In the genomic region with DNA sequence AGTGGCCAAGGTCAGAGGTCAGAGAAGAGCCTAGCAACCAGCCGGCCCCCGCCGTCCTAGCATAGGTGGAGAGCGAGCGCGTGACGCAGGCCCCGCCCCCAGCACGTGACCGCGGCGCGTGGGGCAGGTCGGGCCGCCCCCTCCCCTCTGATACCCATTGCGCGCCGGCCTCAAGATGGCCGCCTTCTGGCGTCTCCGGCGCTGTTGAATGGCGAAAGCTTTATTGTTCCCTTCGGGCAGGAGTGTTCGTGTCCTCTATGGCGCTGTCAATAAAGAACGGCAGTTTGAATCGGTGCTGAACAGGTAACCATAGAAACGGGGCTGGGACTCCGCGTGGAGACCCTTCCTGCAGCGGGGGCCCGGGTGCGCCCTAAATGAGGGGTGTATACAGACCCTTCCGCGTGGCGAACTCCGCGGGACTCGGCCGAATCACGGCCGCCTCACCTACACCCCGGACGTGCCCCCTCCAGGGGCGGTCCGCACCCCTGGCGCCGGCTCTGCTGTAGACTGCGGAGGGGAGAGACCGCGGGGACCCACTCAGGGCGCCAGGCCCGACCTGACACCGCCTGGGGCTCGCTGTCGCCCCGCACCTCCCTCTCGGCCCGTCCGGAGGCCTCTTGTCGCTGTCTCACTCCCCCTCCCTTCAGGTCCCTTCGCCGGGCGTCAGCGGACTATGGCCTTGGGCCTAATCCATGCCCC, we compare ENCODE assay signal across 1 cellular context.
TF ChIP-seq lines count a peak whose summit lies in the region.

A gene with protein sequence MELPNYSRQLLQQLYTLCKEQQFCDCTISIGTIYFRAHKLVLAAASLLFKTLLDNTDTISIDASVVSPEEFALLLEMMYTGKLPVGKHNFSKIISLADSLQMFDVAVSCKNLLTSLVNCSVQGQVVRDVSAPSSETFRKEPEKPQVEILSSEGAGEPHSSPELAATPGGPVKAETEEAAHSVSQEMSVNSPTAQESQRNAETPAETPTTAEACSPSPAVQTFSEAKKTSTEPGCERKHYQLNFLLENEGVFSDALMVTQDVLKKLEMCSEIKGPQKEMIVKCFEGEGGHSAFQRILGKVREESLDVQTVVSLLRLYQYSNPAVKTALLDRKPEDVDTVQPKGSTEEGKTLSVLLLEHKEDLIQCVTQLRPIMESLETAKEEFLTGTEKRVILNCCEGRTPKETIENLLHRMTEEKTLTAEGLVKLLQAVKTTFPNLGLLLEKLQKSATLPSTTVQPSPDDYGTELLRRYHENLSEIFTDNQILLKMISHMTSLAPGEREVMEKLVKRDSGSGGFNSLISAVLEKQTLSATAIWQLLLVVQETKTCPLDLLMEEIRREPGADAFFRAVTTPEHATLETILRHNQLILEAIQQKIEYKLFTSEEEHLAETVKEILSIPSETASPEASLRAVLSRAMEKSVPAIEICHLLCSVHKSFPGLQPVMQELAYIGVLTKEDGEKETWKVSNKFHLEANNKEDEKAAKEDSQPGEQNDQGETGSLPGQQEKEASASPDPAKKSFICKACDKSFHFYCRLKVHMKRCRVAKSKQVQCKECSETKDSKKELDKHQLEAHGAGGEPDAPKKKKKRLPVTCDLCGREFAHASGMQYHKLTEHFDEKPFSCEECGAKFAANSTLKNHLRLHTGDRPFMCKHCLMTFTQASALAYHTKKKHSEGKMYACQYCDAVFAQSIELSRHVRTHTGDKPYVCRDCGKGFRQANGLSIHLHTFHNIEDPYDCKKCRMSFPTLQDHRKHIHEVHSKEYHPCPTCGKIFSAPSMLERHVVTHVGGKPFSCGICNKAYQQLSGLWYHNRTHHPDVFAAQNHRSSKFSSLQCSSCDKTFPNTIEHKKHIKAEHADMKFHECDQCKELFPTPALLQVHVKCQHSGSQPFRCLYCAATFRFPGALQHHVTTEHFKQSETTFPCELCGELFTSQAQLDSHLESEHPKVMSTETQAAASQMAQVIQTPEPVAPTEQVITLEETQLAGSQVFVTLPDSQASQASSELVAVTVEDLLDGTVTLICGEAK (plus strand): TSS at position 150 of the 699 bp plus-strand sequence. CDS start 38,098 bp downstream, outside the sequence.

TF ChIP-seq in H1, 55 proteins besides CTCF, POLR2A, EP300 and RAD21 (continues in another document):
- no peak for TF ChIP-seq POLR2AphosphoS5 (IDR thresholded peaks at IDR 0.05; ENCODE audit: low read depth, low read length)
- no peak for TF ChIP-seq SIRT6 (IDR thresholded peaks at IDR 0.05; ENCODE audit: low read length)
- no peak for TF ChIP-seq ZNF274 (IDR thresholded peaks at IDR 0.05; ENCODE audit: borderline replicate concordance, extremely low read depth, low read length)
- TF ChIP-seq SP4 (IDR thresholded peaks at IDR 0.05; ENCODE audit: low read length): peak; percentile 72; the same call in 1 of the 2 replicates
- TF ChIP-seq, protein P1, sequence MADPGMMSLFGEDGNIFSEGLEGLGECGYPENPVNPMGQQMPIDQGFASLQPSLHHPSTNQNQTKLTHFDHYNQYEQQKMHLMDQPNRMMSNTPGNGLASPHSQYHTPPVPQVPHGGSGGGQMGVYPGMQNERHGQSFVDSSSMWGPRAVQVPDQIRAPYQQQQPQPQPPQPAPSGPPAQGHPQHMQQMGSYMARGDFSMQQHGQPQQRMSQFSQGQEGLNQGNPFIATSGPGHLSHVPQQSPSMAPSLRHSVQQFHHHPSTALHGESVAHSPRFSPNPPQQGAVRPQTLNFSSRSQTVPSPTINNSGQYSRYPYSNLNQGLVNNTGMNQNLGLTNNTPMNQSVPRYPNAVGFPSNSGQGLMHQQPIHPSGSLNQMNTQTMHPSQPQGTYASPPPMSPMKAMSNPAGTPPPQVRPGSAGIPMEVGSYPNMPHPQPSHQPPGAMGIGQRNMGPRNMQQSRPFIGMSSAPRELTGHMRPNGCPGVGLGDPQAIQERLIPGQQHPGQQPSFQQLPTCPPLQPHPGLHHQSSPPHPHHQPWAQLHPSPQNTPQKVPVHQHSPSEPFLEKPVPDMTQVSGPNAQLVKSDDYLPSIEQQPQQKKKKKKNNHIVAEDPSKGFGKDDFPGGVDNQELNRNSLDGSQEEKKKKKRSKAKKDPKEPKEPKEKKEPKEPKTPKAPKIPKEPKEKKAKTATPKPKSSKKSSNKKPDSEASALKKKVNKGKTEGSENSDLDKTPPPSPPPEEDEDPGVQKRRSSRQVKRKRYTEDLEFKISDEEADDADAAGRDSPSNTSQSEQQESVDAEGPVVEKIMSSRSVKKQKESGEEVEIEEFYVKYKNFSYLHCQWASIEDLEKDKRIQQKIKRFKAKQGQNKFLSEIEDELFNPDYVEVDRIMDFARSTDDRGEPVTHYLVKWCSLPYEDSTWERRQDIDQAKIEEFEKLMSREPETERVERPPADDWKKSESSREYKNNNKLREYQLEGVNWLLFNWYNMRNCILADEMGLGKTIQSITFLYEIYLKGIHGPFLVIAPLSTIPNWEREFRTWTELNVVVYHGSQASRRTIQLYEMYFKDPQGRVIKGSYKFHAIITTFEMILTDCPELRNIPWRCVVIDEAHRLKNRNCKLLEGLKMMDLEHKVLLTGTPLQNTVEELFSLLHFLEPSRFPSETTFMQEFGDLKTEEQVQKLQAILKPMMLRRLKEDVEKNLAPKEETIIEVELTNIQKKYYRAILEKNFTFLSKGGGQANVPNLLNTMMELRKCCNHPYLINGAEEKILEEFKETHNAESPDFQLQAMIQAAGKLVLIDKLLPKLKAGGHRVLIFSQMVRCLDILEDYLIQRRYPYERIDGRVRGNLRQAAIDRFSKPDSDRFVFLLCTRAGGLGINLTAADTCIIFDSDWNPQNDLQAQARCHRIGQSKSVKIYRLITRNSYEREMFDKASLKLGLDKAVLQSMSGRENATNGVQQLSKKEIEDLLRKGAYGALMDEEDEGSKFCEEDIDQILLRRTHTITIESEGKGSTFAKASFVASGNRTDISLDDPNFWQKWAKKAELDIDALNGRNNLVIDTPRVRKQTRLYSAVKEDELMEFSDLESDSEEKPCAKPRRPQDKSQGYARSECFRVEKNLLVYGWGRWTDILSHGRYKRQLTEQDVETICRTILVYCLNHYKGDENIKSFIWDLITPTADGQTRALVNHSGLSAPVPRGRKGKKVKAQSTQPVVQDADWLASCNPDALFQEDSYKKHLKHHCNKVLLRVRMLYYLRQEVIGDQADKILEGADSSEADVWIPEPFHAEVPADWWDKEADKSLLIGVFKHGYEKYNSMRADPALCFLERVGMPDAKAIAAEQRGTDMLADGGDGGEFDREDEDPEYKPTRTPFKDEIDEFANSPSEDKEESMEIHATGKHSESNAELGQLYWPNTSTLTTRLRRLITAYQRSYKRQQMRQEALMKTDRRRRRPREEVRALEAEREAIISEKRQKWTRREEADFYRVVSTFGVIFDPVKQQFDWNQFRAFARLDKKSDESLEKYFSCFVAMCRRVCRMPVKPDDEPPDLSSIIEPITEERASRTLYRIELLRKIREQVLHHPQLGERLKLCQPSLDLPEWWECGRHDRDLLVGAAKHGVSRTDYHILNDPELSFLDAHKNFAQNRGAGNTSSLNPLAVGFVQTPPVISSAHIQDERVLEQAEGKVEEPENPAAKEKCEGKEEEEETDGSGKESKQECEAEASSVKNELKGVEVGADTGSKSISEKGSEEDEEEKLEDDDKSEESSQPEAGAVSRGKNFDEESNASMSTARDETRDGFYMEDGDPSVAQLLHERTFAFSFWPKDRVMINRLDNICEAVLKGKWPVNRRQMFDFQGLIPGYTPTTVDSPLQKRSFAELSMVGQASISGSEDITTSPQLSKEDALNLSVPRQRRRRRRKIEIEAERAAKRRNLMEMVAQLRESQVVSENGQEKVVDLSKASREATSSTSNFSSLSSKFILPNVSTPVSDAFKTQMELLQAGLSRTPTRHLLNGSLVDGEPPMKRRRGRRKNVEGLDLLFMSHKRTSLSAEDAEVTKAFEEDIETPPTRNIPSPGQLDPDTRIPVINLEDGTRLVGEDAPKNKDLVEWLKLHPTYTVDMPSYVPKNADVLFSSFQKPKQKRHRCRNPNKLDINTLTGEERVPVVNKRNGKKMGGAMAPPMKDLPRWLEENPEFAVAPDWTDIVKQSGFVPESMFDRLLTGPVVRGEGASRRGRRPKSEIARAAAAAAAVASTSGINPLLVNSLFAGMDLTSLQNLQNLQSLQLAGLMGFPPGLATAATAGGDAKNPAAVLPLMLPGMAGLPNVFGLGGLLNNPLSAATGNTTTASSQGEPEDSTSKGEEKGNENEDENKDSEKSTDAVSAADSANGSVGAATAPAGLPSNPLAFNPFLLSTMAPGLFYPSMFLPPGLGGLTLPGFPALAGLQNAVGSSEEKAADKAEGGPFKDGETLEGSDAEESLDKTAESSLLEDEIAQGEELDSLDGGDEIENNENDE (IDR thresholded peaks at IDR 0.05; ENCODE audit: insufficient replicate concordance, low read length): no peak
- peak; percentile 45; the same call in 1 of the 2 replicates for TF ChIP-seq TEAD4 (IDR thresholded peaks at IDR 0.05; ENCODE audit: low read depth, low read length)
- no peak for TF ChIP-seq JUN (IDR thresholded peaks at IDR 0.05; ENCODE audit: low read depth, low read length)
- peak; percentile 85; the same call in 1 of the 2 replicates for TF ChIP-seq RBBP5 (IDR thresholded peaks at IDR 0.05; ENCODE audit: borderline replicate concordance, low read depth, low read length)
- no peak for TF ChIP-seq RNF2 (IDR thresholded peaks at IDR 0.05; ENCODE audit: borderline replicate concordance, low read depth, low read length, missing control alignments, poor library complexity, severe bottlenecking)
- TF ChIP-seq POU5F1 (IDR thresholded peaks at IDR 0.05; ENCODE audit: low read depth, low read length): peak; percentile 59; the same call in 1 of the 2 replicates
- TF ChIP-seq GABPA (IDR thresholded peaks at IDR 0.05; ENCODE audit: borderline replicate concordance, insufficient read depth, low read length): no peak
- TF ChIP-seq TBP (IDR thresholded peaks at IDR 0.05; ENCODE audit: low read depth, low read length): peak; percentile 41; the same call in 1 of the 2 replicates
- peak; percentile 59; the same call in 1 of the 2 replicates for TF ChIP-seq SRF (IDR thresholded peaks at IDR 0.05; ENCODE audit: low read depth, low read length)
- TF ChIP-seq FOSL1 (IDR thresholded peaks at IDR 0.05; ENCODE audit: insufficient read depth, low read depth, low read length): 0 out of 2 replicates have a peak, but pooled peaks have one; percentile 34
- no peak for TF ChIP-seq CTBP2 (IDR thresholded peaks at IDR 0.05; ENCODE audit: borderline replicate concordance, insufficient read depth, insufficient read length, low read length)
- peak; percentile 73; the same call in 1 of the 2 replicates for TF ChIP-seq KDM5A (IDR thresholded peaks at IDR 0.05; ENCODE audit: low read length)
- TF ChIP-seq NANOG (IDR thresholded peaks at IDR 0.05; ENCODE audit: insufficient read depth, low read depth, low read length, poor library complexity, severe bottlenecking): peak; percentile 56
- TF ChIP-seq CREB1 (IDR thresholded peaks at IDR 0.05): peak; percentile 91
- peak; percentile 86 for TF ChIP-seq KDM4A (IDR thresholded peaks at IDR 0.05; ENCODE audit: low read depth, low read length, severe bottlenecking)
- TF ChIP-seq, protein P2, sequence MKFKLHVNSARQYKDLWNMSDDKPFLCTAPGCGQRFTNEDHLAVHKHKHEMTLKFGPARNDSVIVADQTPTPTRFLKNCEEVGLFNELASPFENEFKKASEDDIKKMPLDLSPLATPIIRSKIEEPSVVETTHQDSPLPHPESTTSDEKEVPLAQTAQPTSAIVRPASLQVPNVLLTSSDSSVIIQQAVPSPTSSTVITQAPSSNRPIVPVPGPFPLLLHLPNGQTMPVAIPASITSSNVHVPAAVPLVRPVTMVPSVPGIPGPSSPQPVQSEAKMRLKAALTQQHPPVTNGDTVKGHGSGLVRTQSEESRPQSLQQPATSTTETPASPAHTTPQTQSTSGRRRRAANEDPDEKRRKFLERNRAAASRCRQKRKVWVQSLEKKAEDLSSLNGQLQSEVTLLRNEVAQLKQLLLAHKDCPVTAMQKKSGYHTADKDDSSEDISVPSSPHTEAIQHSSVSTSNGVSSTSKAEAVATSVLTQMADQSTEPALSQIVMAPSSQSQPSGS (IDR thresholded peaks at IDR 0.05; ENCODE audit: low read length): no peak
- peak; percentile 75; the same call in 1 of the 2 replicates for TF ChIP-seq TCF12 (IDR thresholded peaks at IDR 0.05; ENCODE audit: low read depth, low read length)
- TF ChIP-seq SUZ12 (IDR thresholded peaks at IDR 0.05; ENCODE audit: low read length): no peak
- peak; percentile 54; the same call in 1 of the 2 replicates for TF ChIP-seq CHD2 (IDR thresholded peaks at IDR 0.05; ENCODE audit: low read length)
- no peak for TF ChIP-seq BCL11A (IDR thresholded peaks at IDR 0.05; ENCODE audit: low read depth in 2 of 2, low read length in 2 of 2)
- TF ChIP-seq SAP30 (IDR thresholded peaks at IDR 0.05; ENCODE audit: insufficient read depth, insufficient replicate concordance, low read length): peak; percentile 81
- no peak for TF ChIP-seq BRCA1 (IDR thresholded peaks at IDR 0.05; ENCODE audit: low read depth, low read length)
- TF ChIP-seq SIX5 (IDR thresholded peaks at IDR 0.05; ENCODE audit: low read depth, low read length): peak; percentile 32; the same call in 1 of the 2 replicates
- peak; percentile 84 for TF ChIP-seq EGR1 (IDR thresholded peaks at IDR 0.05; ENCODE audit: borderline replicate concordance, low read depth, low read length)
- TF ChIP-seq SIN3A (conservative IDR thresholded peaks at IDR 0.05 in 1 of 2, IDR thresholded peaks at IDR 0.05 in 1 of 2; ENCODE audit: low read depth in 1 of 2, low read length in 2 of 2): peak; percentile 97
- peak; percentile 69 for TF ChIP-seq PHF8 (conservative IDR thresholded peaks at IDR 0.05; ENCODE audit: low read depth, low read length)
- 0 out of 2 replicates have a peak, but pooled peaks have one; percentile 20 for TF ChIP-seq GTF2F1 (IDR thresholded peaks at IDR 0.05; ENCODE audit: borderline replicate concordance, low read depth, low read length)
- no peak for TF ChIP-seq KDM1A (IDR thresholded peaks at IDR 0.05; ENCODE audit: borderline replicate concordance, low read length)
- TF ChIP-seq SP1 (IDR thresholded peaks at IDR 0.05; ENCODE audit: low read depth, low read length): no peak; the same call in none of the 2 replicates
- no peak for TF ChIP-seq EZH2 (IDR thresholded peaks at IDR 0.05; ENCODE audit: low read depth, low read length, severe bottlenecking)
- TF ChIP-seq YY1 (IDR thresholded peaks at IDR 0.05; ENCODE audit: low read depth, low read length): peak; percentile 99
- no peak for TF ChIP-seq MAFK (IDR thresholded peaks at IDR 0.05; ENCODE audit: low read depth, low read length)
- peak; percentile 58 for TF ChIP-seq TAF7 (optimal IDR thresholded peaks at IDR 0.05; ENCODE audit: borderline replicate concordance, low read depth, low read length)
- no peak for TF ChIP-seq RFX5 (IDR thresholded peaks at IDR 0.05; ENCODE audit: borderline replicate concordance, low read depth, low read length)
- peak; percentile 98 for TF ChIP-seq ASH2L (IDR thresholded peaks at IDR 0.05; ENCODE audit: low read length)
- TF ChIP-seq HDAC2 (IDR thresholded peaks at IDR 0.05; ENCODE audit: borderline replicate concordance in 1 of 2, low read depth in 2 of 2, low read length in 2 of 2): 0 out of 4 replicates have a peak, but pooled peaks have one; percentile 62 to 65
- TF ChIP-seq, protein P3, sequence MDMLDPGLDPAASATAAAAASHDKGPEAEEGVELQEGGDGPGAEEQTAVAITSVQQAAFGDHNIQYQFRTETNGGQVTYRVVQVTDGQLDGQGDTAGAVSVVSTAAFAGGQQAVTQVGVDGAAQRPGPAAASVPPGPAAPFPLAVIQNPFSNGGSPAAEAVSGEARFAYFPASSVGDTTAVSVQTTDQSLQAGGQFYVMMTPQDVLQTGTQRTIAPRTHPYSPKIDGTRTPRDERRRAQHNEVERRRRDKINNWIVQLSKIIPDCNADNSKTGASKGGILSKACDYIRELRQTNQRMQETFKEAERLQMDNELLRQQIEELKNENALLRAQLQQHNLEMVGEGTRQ (IDR thresholded peaks at IDR 0.05; ENCODE audit: low read length): peak; percentile 99
- no peak for TF ChIP-seq CHD1 (IDR thresholded peaks at IDR 0.05; ENCODE audit: low read depth, low read length)
- TF ChIP-seq, protein P4, sequence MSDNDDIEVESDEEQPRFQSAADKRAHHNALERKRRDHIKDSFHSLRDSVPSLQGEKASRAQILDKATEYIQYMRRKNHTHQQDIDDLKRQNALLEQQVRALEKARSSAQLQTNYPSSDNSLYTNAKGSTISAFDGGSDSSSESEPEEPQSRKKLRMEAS (IDR thresholded peaks at IDR 0.05): peak; percentile 82
